In the genomic region with DNA sequence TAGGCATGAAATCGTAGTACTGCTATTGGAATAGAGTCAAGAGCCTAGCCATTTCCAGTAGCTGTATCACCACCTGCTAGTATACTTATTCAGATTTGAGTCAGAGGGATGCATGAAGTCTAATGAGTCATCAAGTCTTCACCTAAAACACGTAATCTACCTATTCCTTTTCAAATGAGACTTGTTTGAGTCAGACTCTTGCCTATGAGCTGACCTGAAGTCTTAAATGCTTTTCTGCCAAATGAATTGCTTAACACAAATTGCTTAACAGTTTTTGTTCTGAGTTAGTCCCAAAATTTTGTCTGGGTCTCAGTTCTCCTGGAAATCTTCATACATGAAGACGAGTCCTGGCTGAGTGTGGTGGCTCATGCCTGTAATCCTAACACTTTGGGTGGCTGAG, we compare ENCODE assay signal across 12 cellular contexts.
DNase-seq lines count a peak whose midpoint lies in the region; ATAC-seq and TF ChIP-seq lines count a peak whose summit lies in the region.
"Had no signal": no experiment of that assay in that cellular context is flagged by ENCODE, and none has a peak within 500 bp of the region (broad histone marks: within the 10 kb centered on the region; RNA-seq: fewer than 3 reads in every experiment).

No MANE protein-coding gene starts in this region.

- H3K36me3 ChIP-seq in HCT116 (ENCODE audit: control insufficient read depth in 1 of 2, insufficient read depth in 2 of 2, low read length in 2 of 2) (no peaks in the 10 kb centered on the region), kidney epithelial cell (ENCODE audit: control insufficient read depth, insufficient read depth, low read length) (no peaks in the 10 kb centered on the region)
- H3K36me3 ChIP-seq: neutrophil had no signal

- H3K4me3 ChIP-seq in AG09309 (ENCODE audit: control insufficient read depth, low read depth, low read length) (no peak overlapping the region), HCT116 (replicated peaks in 1 of 2; ENCODE audit: low read depth in 1 of 2, low read length in 2 of 2) (no peak overlapping the region), astrocyte of the spinal cord (ENCODE audit: low read depth, low read length) (no peak overlapping the region), kidney epithelial cell (ENCODE audit: low read depth, low read length) (no peak overlapping the region)

- DNase-seq in AG09309 (ENCODE audit: low read depth) (peak; percentile 31), HCT116 (ENCODE audit: low read depth, low spot score) (peak; percentile 41), astrocyte of the spinal cord (ENCODE audit: low read depth, low spot score) (peak; percentile 74), kidney epithelial cell (ENCODE audit: low read depth) (peak; percentile 86), NCI-H1436 (lab: John Stamatoyannopoulos, UW) (no peak), NCI-H2227 treated with DMSO at 0.1 percent for 48 hours (lab: John Stamatoyannopoulos, UW) (no peak)
- DNase-seq in central memory CD4-positive, alpha-beta T cell, result no peak
- DNase-seq: C1 segment of cervical spinal cord, GF-D8 had no signal

- H3K4me2 ChIP-seq in HCT116 (ENCODE audit: low read length), result peak overlapping the region; percentile 37

- peak overlapping the region; percentile 83 for H2AFZ ChIP-seq in HCT116 (ENCODE audit: low read depth, low read length, poor library complexity, severe bottlenecking)

- peak; percentile 77 for ATAC-seq in HCT116
- ATAC-seq in HG03159 (IDR thresholded peaks at IDR 0.05; ENCODE audit: unreplicated experiment), result no peak

- POLR2A ChIA-PET in HCT116 (lab: Charles Lee), result no interaction called here

- no peak overlapping the region for H3K9ac ChIP-seq in HCT116 (ENCODE audit: low read length)

- CTCF ChIA-PET in HCT116 (lab: Charles Lee), result no interaction called here

- no peaks in the 10 kb centered on the region for H3K27me3 ChIP-seq in HCT116 (ENCODE audit: insufficient read depth, low read length)
- no peaks in the 10 kb centered on the region for H3K27me3 ChIP-seq in kidney epithelial cell (ENCODE audit: control insufficient read depth, insufficient read depth, low read length)
- H3K27me3 ChIP-seq: neutrophil had no signal

- no peaks in the 10 kb centered on the region for H3K9me2 ChIP-seq in HCT116 (ENCODE audit: insufficient read depth)

- RAD21 ChIA-PET in HCT116 (lab: Charles Lee; ENCODE audit: low non-redundant PET in 1 of 2, low total read pairs in 2 of 2, uncharacterized antibody in 2 of 2, unreplicated experiment in 2 of 2), result no interaction called here

- TF ChIP-seq CTCF in AG09309 (IDR thresholded peaks at IDR 0.05; ENCODE audit: control insufficient read depth, insufficient read depth, low read depth, low read length, missing control alignments) (no peak), HCT116 (IDR thresholded peaks at IDR 0.05 in 2 of 3, conservative IDR thresholded peaks at IDR 0.05 in 1 of 3; ENCODE audit: borderline replicate concordance in 1 of 3, insufficient read depth in 1 of 3, low read depth in 2 of 3, low read length in 2 of 3) (no peak), astrocyte of the spinal cord (IDR thresholded peaks at IDR 0.05; ENCODE audit: low read depth, low read length) (no peak), kidney epithelial cell (IDR thresholded peaks at IDR 0.05; ENCODE audit: insufficient read depth, low read length, poor library complexity, severe bottlenecking) (no peak)

- no TSS peak for BruUV-seq in HCT116 (replicated peaks; lab: Mats Ljungman, UMichigan)

- no peak for TF ChIP-seq RAD21 in HCT116 (IDR thresholded peaks at IDR 0.05; ENCODE audit: low read depth)

- no peak for TF ChIP-seq POLR2A in HCT116 (IDR thresholded peaks at IDR 0.05; ENCODE audit: borderline replicate concordance, extremely low read depth, insufficient read depth, insufficient read length)

- H3K79me2 ChIP-seq in HCT116 (ENCODE audit: insufficient read depth, low read length), result no peaks in the 10 kb centered on the region

- no peaks in the 10 kb centered on the region for H3K9me3 ChIP-seq in HCT116 (ENCODE audit: control insufficient read depth in 1 of 2, insufficient read depth in 1 of 2, low read depth in 1 of 2, low read length in 2 of 2)
- H3K9me3 ChIP-seq: neutrophil had no signal

- no peak overlapping the region for H3K27ac ChIP-seq in HCT116 (ENCODE audit: low read depth, low read length)
- H3K27ac ChIP-seq: neutrophil, VCaP had no signal

- intact Hi-C loops in HCT116 (cut with micrococcal nuclease), result no loop called here

- H4K20me1 ChIP-seq in HCT116 (ENCODE audit: insufficient read depth), result no peaks in the 10 kb centered on the region

- in situ Hi-C loops in astrocyte of the spinal cord (cut with HindIII; ENCODE audit: low sequenced_read_pairs), result no loop called here

- H3K4me1 ChIP-seq in HCT116 (ENCODE audit: control insufficient read depth in 1 of 2, insufficient read depth in 2 of 2, low read length in 2 of 2), result peaks cover 0 to 26% of the 10 kb centered on the region in 2 experiments; a peak in 2 of 4 replicates

TF ChIP-seq in HCT116, 20 proteins besides CTCF, POLR2A, EP300 and RAD21 (continues in another document):
- TF ChIP-seq FOSL1 (IDR thresholded peaks at IDR 0.05; ENCODE audit: low read depth), result peak; percentile 89
- peak; percentile 75 for TF ChIP-seq CEBPB (IDR thresholded peaks at IDR 0.05; ENCODE audit: low read depth)
- TF ChIP-seq EZH2phosphoT487 (IDR thresholded peaks at IDR 0.05; ENCODE audit: borderline replicate concordance), result no peak
- TF ChIP-seq ATF3 (IDR thresholded peaks at IDR 0.05), result no peak
- TF ChIP-seq POLR2AphosphoS5 (IDR thresholded peaks at IDR 0.05; ENCODE audit: low read depth, low read length), result no peak
- peak; percentile 35; the same call in 1 of the 2 replicates for TF ChIP-seq MAX (IDR thresholded peaks at IDR 0.05)
- TF ChIP-seq CBX3 (IDR thresholded peaks at IDR 0.05; ENCODE audit: low read depth), result peak; percentile 80
- no peak for TF ChIP-seq ELF1 (IDR thresholded peaks at IDR 0.05; ENCODE audit: borderline replicate concordance, low read depth)
- TF ChIP-seq SIN3A (IDR thresholded peaks at IDR 0.05; ENCODE audit: low read depth), result no peak
- no peak for TF ChIP-seq EZH2 (IDR thresholded peaks at IDR 0.05)
- TF ChIP-seq ZFX (IDR thresholded peaks at IDR 0.05), result no peak
- TF ChIP-seq YY1 (IDR thresholded peaks at IDR 0.05; ENCODE audit: extremely low read depth, insufficient replicate concordance, low read depth, low read length), result no peak
- TF ChIP-seq ZNF274 (IDR thresholded peaks at IDR 0.05; ENCODE audit: low read depth, low read length), result no peak
- TF ChIP-seq EGR1 (IDR thresholded peaks at IDR 0.05; ENCODE audit: low read depth), result no peak
- peak; percentile 45; the same call in 1 of the 2 replicates for TF ChIP-seq SRF (IDR thresholded peaks at IDR 0.05; ENCODE audit: low read depth)
- peak; percentile 64 for TF ChIP-seq SP1 (IDR thresholded peaks at IDR 0.05; ENCODE audit: low read depth)
- TF ChIP-seq REST (IDR thresholded peaks at IDR 0.05; ENCODE audit: low read depth), result no peak
- no peak for TF ChIP-seq ZBTB33 (IDR thresholded peaks at IDR 0.05; ENCODE audit: extremely low read depth, insufficient replicate concordance, low read length)
- TF ChIP-seq JUND (IDR thresholded peaks at IDR 0.05), result peak; percentile 78

Comparison
In these comparisons a context has a peak if more than half of its experiments do, and no peak if none do; other contexts are left out.
1. DNase-seq: peak in AG09309 (single experiment), HCT116 (single experiment), astrocyte of the spinal cord (single experiment) and kidney epithelial cell (single experiment); none in central memory CD4-positive, alpha-beta T cell (single experiment), NCI-H1436 (single experiment) and NCI-H2227 treated with DMSO at 0.1 percent for 48 hours (single experiment).